ENCODE assay signal across 24 cellular contexts in genomic region chr14:44287858-44288257, GRCh38.
"Had no signal": no experiment of that assay in that cellular context is flagged by ENCODE, and none has a peak within 500 bp of the region (broad histone marks: within the 10 kb centered on the region; RNA-seq: fewer than 3 reads in every experiment).

No MANE protein-coding gene starts in this region.

- H3K27ac ChIP-seq: dorsolateral prefrontal cortex, foreskin keratinocyte, gastroesophageal sphincter, heart left ventricle, hepatocyte, neural progenitor cell, prostate gland, right atrium auricular region, testis, tibial artery had no signal

- H3K27me3 Mint-ChIP-seq: naive thymus-derived CD4-positive, alpha-beta T cell; stimulated activated memory B cell treated with anti-CD40 and anti-IgM and Interleukin-4, amounts not matched to agents 10 μg/mL and 1 μg/mL and 100 μg/mL, for 72 hours; type B pancreatic cell had no signal

- H3K4me1 Mint-ChIP-seq: naive thymus-derived CD4-positive, alpha-beta T cell; nephron; neural progenitor cell; stimulated activated memory B cell treated with anti-CD40 and anti-IgM and Interleukin-4, amounts not matched to agents 10 μg/mL and 1 μg/mL and 100 μg/mL, for 72 hours had no signal

- H3K9ac ChIP-seq: neural progenitor cell had no signal

- H3K79me2 ChIP-seq: hepatocyte had no signal

- H3K36me3 ChIP-seq: gastroesophageal sphincter, heart left ventricle, neural progenitor cell, prostate gland, right atrium auricular region, tibial artery had no signal

- H3K4me2 ChIP-seq: hepatocyte, neural progenitor cell had no signal

- H3K9me3 ChIP-seq: gastroesophageal sphincter, heart left ventricle, prostate gland, right atrium auricular region, testis, tibial artery had no signal

- H3K36me3 Mint-ChIP-seq: naive thymus-derived CD4-positive, alpha-beta T cell; neural progenitor cell; stimulated activated memory B cell treated with anti-CD40 and anti-IgM and Interleukin-4, amounts not matched to agents 10 μg/mL and 1 μg/mL and 100 μg/mL, for 72 hours; type B pancreatic cell had no signal

- H3K9me3 Mint-ChIP-seq: nephron; neural progenitor cell; stimulated activated memory B cell treated with anti-CD40 and anti-IgM and Interleukin-4, amounts not matched to agents 10 μg/mL and 1 μg/mL and 100 μg/mL, for 72 hours; type B pancreatic cell had no signal

- H3K27ac Mint-ChIP-seq: naive thymus-derived CD4-positive, alpha-beta T cell; nephron; neural progenitor cell; stimulated activated memory B cell treated with anti-CD40 and anti-IgM and Interleukin-4, amounts not matched to agents 10 μg/mL and 1 μg/mL and 100 μg/mL, for 72 hours; type B pancreatic cell had no signal

- H3K4me1 ChIP-seq: foreskin keratinocyte, gastroesophageal sphincter, heart left ventricle, neural progenitor cell, prostate gland, right atrium auricular region, testis, tibial artery had no signal

- H2AFZ ChIP-seq: hepatocyte, neural progenitor cell had no signal

- H3K4me3 Mint-ChIP-seq: naive thymus-derived CD4-positive, alpha-beta T cell; nephron; neural progenitor cell; stimulated activated memory B cell treated with anti-CD40 and anti-IgM and Interleukin-4, amounts not matched to agents 10 μg/mL and 1 μg/mL and 100 μg/mL, for 72 hours; type B pancreatic cell had no signal

- DNase-seq: dorsolateral prefrontal cortex; effector CD4-positive, alpha-beta T cell; foreskin keratinocyte; heart left ventricle; kidney; mesendoderm; midbrain; naive thymus-derived CD4-positive, alpha-beta T cell; stimulated activated CD4-positive, alpha-beta T cell treated with anti-CD3 and anti-CD28 coated beads, Interleukin-2, amount 100 ng/mL, for 24 hours; stimulated activated CD4-positive, alpha-beta T cell treated with anti-CD3 and anti-CD28 coated beads, Interleukin-4, amount 100 ng/mL, for 24 hours; stimulated activated naive CD8-positive, alpha-beta T cell treated with anti-CD3 and anti-CD28 coated beads, Interleukin-15, Interleukin-2, amounts not matched to agents 100 U/mL and 50 U/mL, for 24 hours; substantia nigra; testis; tibial artery had no signal

- H3K4me3 ChIP-seq: dorsolateral prefrontal cortex, gastroesophageal sphincter, heart left ventricle, hepatocyte, neural progenitor cell, prostate gland, right atrium auricular region, testis, tibial artery had no signal

- ATAC-seq: foreskin keratinocyte; gastroesophageal sphincter; heart left ventricle; left lobe of liver; naive thymus-derived CD4-positive, alpha-beta T cell; sciatic nerve; stimulated activated memory B cell treated with anti-CD40 and anti-IgM and Interleukin-4, amounts not matched to agents 10 μg/mL and 1 μg/mL and 100 μg/mL, for 72 hours; stimulated activated naive CD8-positive, alpha-beta T cell treated with anti-CD3 and anti-CD28 coated beads, Interleukin-15, Interleukin-2, amounts not matched to agents 100 U/mL and 50 U/mL, for 24 hours had no signal

- H3K27me3 ChIP-seq: dorsolateral prefrontal cortex, foreskin keratinocyte, gastroesophageal sphincter, heart left ventricle, hepatocyte, neural progenitor cell, right atrium auricular region, testis, tibial artery had no signal
